8 cellular contexts compared by ENCODE assay signal in genomic region chr2:68319397-68320117, GRCh38. TPM values are rescaled to one million over a fixed set of nuclear protein-coding genes. Genes with fewer than 3 reads are reported as not detected.
A peak's percentile ranks its signal among the peaks of the same experiment; 100 is the strongest.
DNase-seq lines count a peak whose midpoint lies in the region; ATAC-seq and TF ChIP-seq lines count a peak whose summit lies in the region.

Gene CNRIP1, minus strand, starts transcription at chr2:68319949. Its CDS starts 549 bp downstream, at chr2:68319400.

- H3K9me3 ChIP-seq in iPS DF 6.9 (ENCODE audit: control insufficient read depth, insufficient read depth, low read length) (no peaks in the 10 kb centered on the region), prostate gland (no peaks in the 10 kb centered on the region)

- BruUV-seq in MCF 10A (replicated peaks; lab: Mats Ljungman, UMichigan), result no TSS peak

- DNase-seq in AG04449 (ENCODE audit: low read depth, low spot score) (no peak), GM12865 (ENCODE audit: low read depth) (no peak), NCI-H82 (lab: John Stamatoyannopoulos, UW) (peak; percentile 98), MCF 10A (ENCODE audit: unreplicated experiment) (peak; percentile 44), iPS DF 6.9 (ENCODE audit: low read depth, low spot score) (no peak), prostate gland (ENCODE audit: low spot score) (no peak)

- peak; percentile 6 for TF ChIP-seq CTCF in AG04449 (IDR thresholded peaks at IDR 0.05; ENCODE audit: insufficient read depth, low read length, missing control alignments)
- no peak for TF ChIP-seq CTCF in GM12865 (IDR thresholded peaks at IDR 0.05; ENCODE audit: insufficient read depth, low read depth, low read length, missing control alignments)
- no peak for TF ChIP-seq CTCF in MCF 10A (IDR thresholded peaks at IDR 0.05; ENCODE audit: unreplicated experiment)
- no peak for TF ChIP-seq CTCF in prostate gland (IDR thresholded peaks at IDR 0.05)

- intact Hi-C loops in MCF 10A (cut with micrococcal nuclease), result no loop called here
- intact Hi-C loops in prostate gland (cut with DNase I), result no loop called here

- H3K9me3 Mint-ChIP-seq in MCF 10A (ENCODE audit: unreplicated experiment), result no peaks in the 10 kb centered on the region

- peaks cover 9% of the 10 kb centered on the region for H3K27me3 Mint-ChIP-seq in MCF 10A (ENCODE audit: insufficient read depth, unreplicated experiment)

- H3K36me3 ChIP-seq in iPS DF 6.9 (ENCODE audit: control insufficient read depth, insufficient read depth, low read length) (no peaks in the 10 kb centered on the region), prostate gland (no peaks in the 10 kb centered on the region)

- H3K27ac ChIP-seq in iPS DF 6.9 (ENCODE audit: low read length) (no peak within 1 kb of the TSS), prostate gland (peak within 1 kb of the TSS; percentile 69 to 77)

- H3K36me3 Mint-ChIP-seq in MCF 10A (ENCODE audit: insufficient read depth, unreplicated experiment), result no peaks in the 10 kb centered on the region

- H3K4me3 ChIP-seq in AG04449 (ENCODE audit: low read depth, low read length) (peak within 1 kb of the TSS; percentile 81), GM12865 (ENCODE audit: low read depth, low read length) (peak within 1 kb of the TSS; percentile 51), iPS DF 6.9 (ENCODE audit: low read length) (peak within 1 kb of the TSS; percentile 67; the same call in 1 of the 2 replicates), prostate gland (peak within 1 kb of the TSS; percentile 40 to 48)

- POLR2A ChIA-PET in AG04449 (lab: Yijun Ruan, JAX), result interaction anchor here (0.7 to 2.0 kb wide), 7 partner anchors 12 to 163 kb away, joined by 3 to 7 read pairs (median 4); partner anchors contain the start of genes APLF and FBXO48
- POLR2A ChIA-PET in MCF 10A (lab: Yijun Ruan, JAX), result interaction anchor here (0.5 to 1.2 kb wide), 4 partner anchors 10 to 66 kb away, joined by 3 to 4 read pairs (median 3); no protein-coding TSS in a partner anchor

- H3K4me1 ChIP-seq in iPS DF 6.9 (ENCODE audit: control insufficient read depth, insufficient read depth, low read length), result no peaks in the 10 kb centered on the region
- no peaks in the 10 kb centered on the region for H3K4me1 ChIP-seq in prostate gland (replicated peaks)

- CTCF ChIA-PET in AG04449 (lab: Yijun Ruan, JAX), result interaction anchor here (0.7 to 2.5 kb wide), 9 partner anchors 9 to 197 kb away, joined by 3 to 12 read pairs (median 4); no protein-coding TSS in a partner anchor
- CTCF ChIA-PET in MCF 10A (lab: Yijun Ruan, JAX), result interaction anchor here (0.6 to 2.1 kb wide), 6 partner anchors 9 to 162 kb away, joined by 3 to 4 read pairs (median 4); partner anchors contain the start of gene PNO1

- ATAC-seq in GM21737 (IDR thresholded peaks at IDR 0.05; ENCODE audit: unreplicated experiment), result no peak
- no peak for ATAC-seq in GM21515 (IDR thresholded peaks at IDR 0.05; ENCODE audit: unreplicated experiment)

- no CpG with 5 or more reads among the region's 64 CpGs for WGBS in iPS DF 6.9 (ENCODE audit: insufficient coverage, insufficient read length)
- WGBS in prostate gland, result under 1% methylated on average over 34 of the region's 64 CpGs

- peak within 1 kb of the TSS; percentile 65 for H3K4me3 Mint-ChIP-seq in MCF 10A (ENCODE audit: unreplicated experiment)

- no peak for TF ChIP-seq POLR2A in prostate gland (IDR thresholded peaks at IDR 0.05)

- no peak within 1 kb of the TSS for H3K27ac Mint-ChIP-seq in MCF 10A (ENCODE audit: low read depth, unreplicated experiment)

- H3K27me3 ChIP-seq in iPS DF 6.9 (ENCODE audit: control insufficient read depth, insufficient read depth, low read length) (peaks cover 13% of the 10 kb centered on the region; the same call in 1 of the 2 replicates), prostate gland (replicated peaks; ENCODE audit: insufficient read depth) (no peaks in the 10 kb centered on the region)

- no peaks in the 10 kb centered on the region for H3K4me1 Mint-ChIP-seq in MCF 10A (ENCODE audit: insufficient read depth, unreplicated experiment)

RNA-seq across cellular contexts. Expression of gene CNRIP1, which starts in this region (rescaled TPM):
- total RNA-seq in MCF 10A (2022), result 0.84 and 2.4 TPM in 2 replicates
- total RNA-seq in prostate gland, result 10 to 100 TPM in 1 of 2 donors, 1 to 10 TPM in 1; 3.6 to 16.5 TPM

Comparison
In these comparisons a context has a peak if more than half of its experiments do, and no peak if none do; other contexts are left out.
1. DNase-seq: peak in NCI-H82 (single experiment) and MCF 10A (single experiment); none in AG04449 (single experiment), GM12865 (single experiment), iPS DF 6.9 (single experiment) and prostate gland (single experiment).
2. Peak in every context shown above with its lines, with median percentiles within 50 percentile points of each other: H3K4me3 ChIP-seq.